ENCODE assay signal across 8 cellular contexts in the genomic region with DNA sequence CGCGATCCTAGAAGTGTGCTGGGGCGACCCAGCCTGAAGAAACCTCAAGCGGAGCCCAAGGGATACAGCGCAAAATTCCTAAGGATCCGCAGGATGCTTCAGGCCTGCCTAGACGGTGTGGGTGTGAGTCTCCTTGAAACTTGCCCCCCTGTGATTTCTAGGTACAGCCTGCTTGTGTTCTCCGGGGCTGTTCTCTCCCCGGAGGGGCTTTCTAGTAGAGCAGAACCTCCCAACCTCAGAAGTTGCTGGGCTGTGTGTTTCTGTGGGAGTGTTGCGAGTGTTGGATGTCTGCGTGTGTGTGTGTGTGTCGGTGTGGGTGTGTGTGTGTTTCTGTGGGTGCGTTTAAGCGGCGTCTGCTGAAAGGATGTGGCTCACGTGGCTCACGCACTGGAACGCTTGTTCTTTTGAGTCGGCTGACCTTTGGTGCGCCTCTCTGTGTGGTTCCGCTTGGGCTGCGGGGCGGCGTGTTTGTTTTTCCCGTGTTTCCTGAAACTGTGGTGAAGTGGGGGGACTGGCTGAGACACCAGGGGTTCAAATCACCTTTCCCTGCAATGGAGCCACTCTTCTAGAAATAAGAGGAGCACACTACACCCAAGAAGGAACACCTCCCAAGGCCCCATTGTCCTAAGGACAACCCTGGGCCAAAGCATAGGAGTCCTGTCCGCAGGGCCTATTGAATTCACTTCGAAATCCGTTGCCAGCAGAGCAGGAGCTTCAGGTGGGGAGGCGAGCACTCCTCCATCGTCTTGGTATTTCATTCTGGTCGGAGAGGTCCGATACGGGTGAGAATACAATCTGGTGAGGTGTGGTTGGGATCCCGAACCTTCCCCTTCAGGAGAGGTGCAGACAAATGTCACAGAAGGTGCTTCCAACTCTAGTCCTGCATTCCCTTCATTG. TPM values are rescaled to one million over a fixed set of nuclear protein-coding genes. Genes with fewer than 3 reads are reported as not detected.
DNase-seq lines count a peak whose midpoint lies in the region; ATAC-seq and TF ChIP-seq lines count a peak whose summit lies in the region.

No MANE protein-coding gene starts in this region.

- H3K4me3 ChIP-seq in GM12864 (ENCODE audit: low read depth, low read length) (peak overlapping the region; percentile 9; the same call in 1 of the 2 replicates), prostate gland (peak overlapping the region; percentile 2 to 24)

- peak overlapping the region; percentile 66 to 77 (median 69) for H3K4me3 Mint-ChIP-seq in T-cell
- H3K4me3 Mint-ChIP-seq in glutamatergic neuron (ENCODE audit: unreplicated experiment) = peak overlapping the region; percentile 88

- ATAC-seq in T-cell (replicated peaks in 1 of 4) = peak; percentile 15 to 53 (median 20)
- ATAC-seq in GM19324 (IDR thresholded peaks at IDR 0.05; ENCODE audit: low FRiP score, unreplicated experiment) = no peak
- no peak for ATAC-seq in GM18867 (IDR thresholded peaks at IDR 0.05; ENCODE audit: unreplicated experiment)
- ATAC-seq in GM21367 (IDR thresholded peaks at IDR 0.05; ENCODE audit: unreplicated experiment) = no peak
- no peak for ATAC-seq in GM19467 (IDR thresholded peaks at IDR 0.05; ENCODE audit: unreplicated experiment)

- POLR2A ChIA-PET in T-cell (lab: Charles Lee) = no interaction called here

- no peaks in the 10 kb centered on the region for H3K9me3 ChIP-seq in prostate gland

- no peak overlapping the region for H3K27ac ChIP-seq in prostate gland

- H3K36me3 ChIP-seq in prostate gland = no peaks in the 10 kb centered on the region

- intact Hi-C loops in prostate gland (cut with DNase I) = no loop called here

- no peaks in the 10 kb centered on the region for H3K9me3 Mint-ChIP-seq in T-cell
- H3K9me3 Mint-ChIP-seq in glutamatergic neuron (ENCODE audit: unreplicated experiment) = peaks cover 38% of the 10 kb centered on the region

- H3K27me3 Mint-ChIP-seq in T-cell (peaks cover 27 to 46% of the 10 kb centered on the region in 2 donors), glutamatergic neuron (ENCODE audit: unreplicated experiment) (peaks cover 12% of the 10 kb centered on the region)

- H3K27ac Mint-ChIP-seq in T-cell = no peak overlapping the region
- no peak overlapping the region for H3K27ac Mint-ChIP-seq in glutamatergic neuron (ENCODE audit: unreplicated experiment)

- H3K4me1 ChIP-seq in prostate gland (replicated peaks) = no peaks in the 10 kb centered on the region

- TF ChIP-seq POLR2A in prostate gland (IDR thresholded peaks at IDR 0.05) = no peak

- H3K4me1 Mint-ChIP-seq in T-cell (peaks cover 14 to 17% (median 14%) of the 10 kb centered on the region in 3 donors), glutamatergic neuron (ENCODE audit: low read depth, unreplicated experiment) (no peaks in the 10 kb centered on the region)

- no peak for DNase-seq in GM12864 (ENCODE audit: low read depth)
- peak in 1 of 34 experiments; percentile 5 for DNase-seq in T-cell
- no peak for DNase-seq in glutamatergic neuron
- no peak for DNase-seq in prostate gland (ENCODE audit: low spot score)

- CTCF ChIA-PET in T-cell (lab: Charles Lee) = no interaction called here

- no peak for TF ChIP-seq CTCF in GM12864 (IDR thresholded peaks at IDR 0.05; ENCODE audit: low read depth, low read length, missing control alignments)
- no peak for TF ChIP-seq CTCF in glutamatergic neuron (IDR thresholded peaks at IDR 0.05; ENCODE audit: partially characterized antibody, unreplicated experiment)
- no peak for TF ChIP-seq CTCF in prostate gland (IDR thresholded peaks at IDR 0.05)

- 77% methylated on average over 34 of the region's 34 CpGs for WGBS in prostate gland

- H3K36me3 Mint-ChIP-seq in T-cell (no peaks in the 10 kb centered on the region), glutamatergic neuron (ENCODE audit: unreplicated experiment) (peaks cover 12% of the 10 kb centered on the region)

- H3K27me3 ChIP-seq in prostate gland (replicated peaks; ENCODE audit: insufficient read depth) = no peaks in the 10 kb centered on the region

RNA-seq across cellular contexts. Expression of gene ZNF273, which starts 25.1 kb away (rescaled TPM):
- total RNA-seq in T-cell = 1 to 10 TPM; 5.9 to 9.0 (median 7.4) TPM
- 9.6 TPM for total RNA-seq in glutamatergic neuron (ENCODE audit: unreplicated experiment)
- total RNA-seq in prostate gland = 10 to 100 TPM in 1 of 2 donors, 1 to 10 TPM in 1; 9.7 to 11.5 TPM

Comparison
In these comparisons a context has a peak if more than half of its experiments do, and no peak if none do; other contexts are left out.
1. ATAC-seq: peak in T-cell (4 of 4); none in GM19324 (single experiment), GM18867 (single experiment), GM21367 (single experiment) and GM19467 (single experiment).